In genomic region chr4:15702941-15703403, GRCh38 we compare ENCODE assay signal across 7 cellular contexts. TPM values are rescaled to one million over a fixed set of nuclear protein-coding genes. Genes with fewer than 3 reads are reported as not detected.
A peak's percentile ranks its signal among the peaks of the same experiment; 100 is the strongest.
DNase-seq lines count a peak whose midpoint lies in the region; ATAC-seq, FAIRE-seq and TF ChIP-seq lines count a peak whose summit lies in the region.

BST1 (plus strand) TSS chr4:15703065; CDS start chr4:15703145, 80 bp downstream.

- no peaks in the 10 kb centered on the region for H3K36me3 ChIP-seq in subcutaneous abdominal adipose tissue (ENCODE audit: control insufficient read depth in 5 of 5, insufficient read depth in 5 of 5, low read length in 5 of 5)

- H3K27me3 Mint-ChIP-seq in activated T-cell treated with anti-CD3 and anti-CD28 coated beads, Interleukin-2, amount 50 U/mL, for 72 hours (ENCODE audit: low read depth), result peaks cover 35% of the 10 kb centered on the region
- peaks cover 6 to 22% (median 15%) of the 10 kb centered on the region in 5 donors for H3K27me3 Mint-ChIP-seq in naive thymus-derived CD8-positive, alpha-beta T cell

- no peak within 1 kb of the TSS for H3K27ac ChIP-seq in subcutaneous abdominal adipose tissue (ENCODE audit: low read depth, low read length)

- H3K27me3 ChIP-seq in subcutaneous abdominal adipose tissue (ENCODE audit: control insufficient read depth in 5 of 5, insufficient read depth in 4 of 5, low read length in 5 of 5), result no peaks in the 10 kb centered on the region

- H3K9me3 Mint-ChIP-seq in activated T-cell treated with anti-CD3 and anti-CD28 coated beads, Interleukin-2, amount 50 U/mL, for 72 hours, result no peaks in the 10 kb centered on the region
- H3K9me3 Mint-ChIP-seq in naive thymus-derived CD8-positive, alpha-beta T cell, result no peaks in the 10 kb centered on the region

- H3K36me3 Mint-ChIP-seq in activated T-cell treated with anti-CD3 and anti-CD28 coated beads, Interleukin-2, amount 50 U/mL, for 72 hours (ENCODE audit: insufficient read depth in 2 of 2), result no peaks in the 10 kb centered on the region
- H3K36me3 Mint-ChIP-seq in naive thymus-derived CD8-positive, alpha-beta T cell, result no peaks in the 10 kb centered on the region

- no peaks in the 10 kb centered on the region for H3K9me3 ChIP-seq in subcutaneous abdominal adipose tissue (ENCODE audit: control insufficient read depth in 5 of 5, low read length in 5 of 5)

- DNase-seq in NCI-H2227 treated with DMSO at 0.1 percent for 48 hours (lab: John Stamatoyannopoulos, UW), result peak; percentile 26
- DNase-seq in activated T-cell treated with anti-CD3 and anti-CD28 coated beads, Interleukin-2, amount 50 U/mL, for 72 hours, result peak; percentile 59
- peak; percentile 49 for DNase-seq in fibroblast of gingiva (ENCODE audit: low read depth)
- peak; percentile 24 to 73 (median 42) for DNase-seq in naive thymus-derived CD8-positive, alpha-beta T cell
- DNase-seq in H54 (ENCODE audit: insufficient read length, low spot score), result no peak

- H3K9ac ChIP-seq in subcutaneous abdominal adipose tissue (ENCODE audit: low read length in 5 of 5), result peak within 1 kb of the TSS in 4 of 5 donors; percentile 21 to 69 (median 46)

- peak within 1 kb of the TSS; percentile 34 for H3K27ac Mint-ChIP-seq in activated T-cell treated with anti-CD3 and anti-CD28 coated beads, Interleukin-2, amount 50 U/mL, for 72 hours
- peak within 1 kb of the TSS in 7 of 10 donors; percentile 15 to 91 (median 51) for H3K27ac Mint-ChIP-seq in naive thymus-derived CD8-positive, alpha-beta T cell

- POLR2A ChIA-PET in naive thymus-derived CD8-positive, alpha-beta T cell (lab: Charles Lee), result interaction anchor here (1.3 kb wide), 1 partner anchor 21 kb away, joined by 4 read pairs; the partner anchor contains the start of gene FAM200B

- H3K4me1 ChIP-seq in subcutaneous abdominal adipose tissue (ENCODE audit: control insufficient read depth in 5 of 5, insufficient read depth in 5 of 5, low read length in 5 of 5), result peaks cover 0 to 34% (median 21%) of the 10 kb centered on the region in 5 donors

- no peak for TF ChIP-seq POLR2A in H54 (IDR thresholded peaks at IDR 0.05; ENCODE audit: low read depth, low read length)

- peak within 1 kb of the TSS; percentile 70 to 74 (median 71) for H3K4me3 ChIP-seq in subcutaneous abdominal adipose tissue (ENCODE audit: low read depth in 1 of 5, low read length in 5 of 5)

- peak; percentile 71 for ATAC-seq in GM21381 (IDR thresholded peaks at IDR 0.05; ENCODE audit: unreplicated experiment)
- ATAC-seq in activated T-cell treated with anti-CD3 and anti-CD28 coated beads, Interleukin-2, amount 50 U/mL, for 72 hours (replicated peaks in 1 of 2), result peak; percentile 80 to 83
- ATAC-seq in naive thymus-derived CD8-positive, alpha-beta T cell, result peak; percentile 86 to 93

- peak within 1 kb of the TSS; percentile 87 to 92 for H3K4me3 Mint-ChIP-seq in activated T-cell treated with anti-CD3 and anti-CD28 coated beads, Interleukin-2, amount 50 U/mL, for 72 hours
- H3K4me3 Mint-ChIP-seq in naive thymus-derived CD8-positive, alpha-beta T cell, result peak within 1 kb of the TSS; percentile 82 to 93 (median 90)

- no peak for FAIRE-seq in H54 (lab: Jason Lieb, UNC)

- H3K4me1 Mint-ChIP-seq in activated T-cell treated with anti-CD3 and anti-CD28 coated beads, Interleukin-2, amount 50 U/mL, for 72 hours (ENCODE audit: low read depth), result peaks cover 5% of the 10 kb centered on the region
- H3K4me1 Mint-ChIP-seq in naive thymus-derived CD8-positive, alpha-beta T cell, result peaks cover 9 to 14% (median 12%) of the 10 kb centered on the region in 4 donors

RNA-seq across cellular contexts. Expression of gene BST1, which starts in this region (rescaled TPM):
- under 1 TPM; 0.24 to 0.65 TPM for total RNA-seq in activated T-cell treated with anti-CD3 and anti-CD28 coated beads, Interleukin-2, amount 50 U/mL, for 72 hours
- total RNA-seq in naive thymus-derived CD8-positive, alpha-beta T cell, result under 1 TPM; 0.42 to 0.49 TPM
- under 1 TPM; 0.23 to 0.49 (median 0.35) TPM for polyA plus RNA-seq in naive thymus-derived CD8-positive, alpha-beta T cell

Comparison
In these comparisons a context has a peak if more than half of its experiments do, and no peak if none do; other contexts are left out.
1. Peak in DNase-seq and ATAC-seq in activated T-cell treated with anti-CD3 and anti-CD28 coated beads, Interleukin-2, amount 50 U/mL, for 72 hours; RNA of the gene not detected or under 1 TPM.
2. Peak in DNase-seq and ATAC-seq in naive thymus-derived CD8-positive, alpha-beta T cell; RNA of the gene not detected or under 1 TPM.